In genomic region chr14:74841230-74842207, GRCh38 we compare ENCODE assay signal across 8 cellular contexts. TPM values are rescaled to one million over a fixed set of nuclear protein-coding genes. Genes with fewer than 3 reads are reported as not detected.
DNase-seq lines count a peak whose midpoint lies in the region; ATAC-seq and TF ChIP-seq lines count a peak whose summit lies in the region.

No MANE protein-coding gene starts in this region.

- CTCF ChIA-PET in activated CD4-positive, alpha-beta T cell treated with anti-CD3 and anti-CD28 coated beads, Interleukin-2, amount 10 ng/mL, durations not matched to agents 7 days and 5 days (lab: Charles Lee) = interaction anchor here (0.8 to 2.2 kb wide), 4 partner anchors 9 to 31 kb away, joined by 3 to 13 read pairs (median 4); no protein-coding TSS in a partner anchor

- POLR2A ChIA-PET in activated CD4-positive, alpha-beta T cell treated with anti-CD3 and anti-CD28 coated beads, Interleukin-2, amount 10 ng/mL, durations not matched to agents 7 days and 5 days (lab: Charles Lee) = interaction anchor here (0.6 kb wide), 1 partner anchor 20 kb away, joined by 4 read pairs; no protein-coding TSS in a partner anchor

- peak overlapping the region; percentile 91 for H3K27ac Mint-ChIP-seq in activated CD4-positive, alpha-beta T cell treated with anti-CD3 and anti-CD28 coated beads, Interleukin-2, amount 10 ng/mL, durations not matched to agents 7 days and 5 days
- H3K27ac Mint-ChIP-seq in stimulated activated memory B cell treated with anti-CD40 and anti-IgM and Interleukin-4, amounts not matched to agents 10 μg/mL and 1 μg/mL and 100 μg/mL, for 72 hours = peak overlapping the region; percentile 83

- TF ChIP-seq CTCF in Peyer's patch (IDR thresholded peaks at IDR 0.05) = no peak

- H3K36me3 Mint-ChIP-seq in activated CD4-positive, alpha-beta T cell treated with anti-CD3 and anti-CD28 coated beads, Interleukin-2, amount 10 ng/mL, durations not matched to agents 7 days and 5 days (ENCODE audit: low read depth) = peaks cover 35% of the 10 kb centered on the region
- H3K36me3 Mint-ChIP-seq in stimulated activated memory B cell treated with anti-CD40 and anti-IgM and Interleukin-4, amounts not matched to agents 10 μg/mL and 1 μg/mL and 100 μg/mL, for 72 hours = peaks cover 2% of the 10 kb centered on the region

- no peaks in the 10 kb centered on the region for H3K27me3 Mint-ChIP-seq in activated CD4-positive, alpha-beta T cell treated with anti-CD3 and anti-CD28 coated beads, Interleukin-2, amount 10 ng/mL, durations not matched to agents 7 days and 5 days
- H3K27me3 Mint-ChIP-seq in stimulated activated memory B cell treated with anti-CD40 and anti-IgM and Interleukin-4, amounts not matched to agents 10 μg/mL and 1 μg/mL and 100 μg/mL, for 72 hours = no peaks in the 10 kb centered on the region

- peak; percentile 56 for DNase-seq in activated CD4-positive, alpha-beta T cell treated with anti-CD3 and anti-CD28 coated beads, Interleukin-2, amount 10 ng/mL, durations not matched to agents 7 days and 5 days
- no peak for DNase-seq in activated CD4-positive, alpha-beta T cell treated with anti-CD3 and anti-CD28 coated beads, Interleukin-2, amount 50 U/mL, for 4 hours
- peak in 1 of 3 donors; percentile 38 for DNase-seq in Peyer's patch
- DNase-seq in D341Med (ENCODE audit: low spot score) = no peak
- DNase-seq in NCI-H2029 (lab: John Stamatoyannopoulos, UW) = no peak
- no peak for DNase-seq in caudate nucleus (lab: John Stamatoyannopoulos, UW)

- peak; percentile 76 for ATAC-seq in HG02943 (IDR thresholded peaks at IDR 0.05; ENCODE audit: low read depth, unreplicated experiment)
- peak; percentile 93 for ATAC-seq in stimulated activated memory B cell treated with anti-CD40 and anti-IgM and Interleukin-4, amounts not matched to agents 10 μg/mL and 1 μg/mL and 100 μg/mL, for 72 hours

- peak overlapping the region in 3 of 4 donors; percentile 8 to 52 (median 20) for H3K27ac ChIP-seq in Peyer's patch
- no peak overlapping the region for H3K27ac ChIP-seq in caudate nucleus (ENCODE audit: low read depth, low read length)

- H3K27me3 ChIP-seq in Peyer's patch = no peaks in the 10 kb centered on the region

- H3K4me1 ChIP-seq in Peyer's patch = peaks cover 0 to 3% (median 0%) of the 10 kb centered on the region in 4 donors

- no peaks in the 10 kb centered on the region for H3K9me3 ChIP-seq in Peyer's patch

- no peaks in the 10 kb centered on the region for H3K9me3 Mint-ChIP-seq in activated CD4-positive, alpha-beta T cell treated with anti-CD3 and anti-CD28 coated beads, Interleukin-2, amount 10 ng/mL, durations not matched to agents 7 days and 5 days
- no peaks in the 10 kb centered on the region for H3K9me3 Mint-ChIP-seq in stimulated activated memory B cell treated with anti-CD40 and anti-IgM and Interleukin-4, amounts not matched to agents 10 μg/mL and 1 μg/mL and 100 μg/mL, for 72 hours

- no peak overlapping the region for H3K4me3 ChIP-seq in Peyer's patch

- H3K4me3 Mint-ChIP-seq in activated CD4-positive, alpha-beta T cell treated with anti-CD3 and anti-CD28 coated beads, Interleukin-2, amount 10 ng/mL, durations not matched to agents 7 days and 5 days = peak overlapping the region; percentile 18
- H3K4me3 Mint-ChIP-seq in stimulated activated memory B cell treated with anti-CD40 and anti-IgM and Interleukin-4, amounts not matched to agents 10 μg/mL and 1 μg/mL and 100 μg/mL, for 72 hours = peak overlapping the region; percentile 43

- H3K4me1 Mint-ChIP-seq in activated CD4-positive, alpha-beta T cell treated with anti-CD3 and anti-CD28 coated beads, Interleukin-2, amount 10 ng/mL, durations not matched to agents 7 days and 5 days = peaks cover 58% of the 10 kb centered on the region
- peaks cover 43% of the 10 kb centered on the region for H3K4me1 Mint-ChIP-seq in stimulated activated memory B cell treated with anti-CD40 and anti-IgM and Interleukin-4, amounts not matched to agents 10 μg/mL and 1 μg/mL and 100 μg/mL, for 72 hours

- peaks cover 0 to 9% (median 0%) of the 10 kb centered on the region in 3 donors for H3K36me3 ChIP-seq in Peyer's patch

- no peak for TF ChIP-seq POLR2A in Peyer's patch (IDR thresholded peaks at IDR 0.05)

RNA-seq across cellular contexts. Expression of gene PROX2, which starts 34.4 kb away (rescaled TPM):
- not detected for total RNA-seq in activated CD4-positive, alpha-beta T cell treated with anti-CD3 and anti-CD28 coated beads, Interleukin-2, amount 10 ng/mL, durations not matched to agents 7 days and 5 days
- not detected for total RNA-seq in Peyer's patch

RNA-seq across cellular contexts. Expression of gene DLST, which starts 40.2 kb away (rescaled TPM):
- 100 to 1,000 TPM in 1 of 2 experiments, 10 to 100 TPM in 1; 92.6 to 106 TPM for total RNA-seq in activated CD4-positive, alpha-beta T cell treated with anti-CD3 and anti-CD28 coated beads, Interleukin-2, amount 10 ng/mL, durations not matched to agents 7 days and 5 days
- 100 to 1,000 TPM; 128 to 163 (median 154) TPM for total RNA-seq in Peyer's patch
